19 cellular contexts compared by ENCODE assay signal in genomic region chr20:35303382-35303734, GRCh38. TPM values are rescaled to one million over a fixed set of nuclear protein-coding genes. Genes with fewer than 3 reads are reported as not detected.
DNase-seq lines count a peak whose midpoint lies in the region; ATAC-seq and TF ChIP-seq lines count a peak whose summit lies in the region.
"Had no signal": no experiment of that assay in that cellular context is flagged by ENCODE, and none has a peak within 500 bp of the region (broad histone marks: within the 10 kb centered on the region; RNA-seq: fewer than 3 reads in every experiment).

No MANE protein-coding gene starts in this region.

- H3K9me3 ChIP-seq in SK-N-SH (no peaks in the 10 kb centered on the region), PC-9 (ENCODE audit: insufficient read depth, low read depth) (no peaks in the 10 kb centered on the region), sigmoid colon (no peaks in the 10 kb centered on the region)
- H3K9me3 ChIP-seq: colonic mucosa, upper lobe of left lung had no signal

- TF ChIP-seq EP300 in SK-N-SH (IDR thresholded peaks at IDR 0.05; ENCODE audit: borderline replicate concordance in 1 of 2, low read depth in 1 of 2, low read length in 1 of 2) (no peak), sigmoid colon (IDR thresholded peaks at IDR 0.05) (no peak)

- H3F3A ChIP-seq in SK-N-SH (replicated peaks; ENCODE audit: insufficient read depth) (peaks cover 37% of the 10 kb centered on the region), PC-9 (ENCODE audit: insufficient read depth, low read depth) (peaks cover 50% of the 10 kb centered on the region)

- no peak overlapping the region for H3K4me3 ChIP-seq in SK-N-SH (ENCODE audit: low read depth in 2 of 2, low read length in 1 of 2)
- H3K4me3 ChIP-seq in PC-9 = no peak overlapping the region
- H3K4me3 ChIP-seq in sigmoid colon = no peak overlapping the region
- H3K4me3 ChIP-seq: colonic mucosa, skin epidermis, upper lobe of left lung had no signal

- peak overlapping the region; percentile 30 for H3K9ac ChIP-seq in SK-N-SH

- TF ChIP-seq RAD21 in SK-N-SH (IDR thresholded peaks at IDR 0.05; ENCODE audit: low read length) = no peak

- H3K79me2 ChIP-seq in SK-N-SH (ENCODE audit: insufficient read depth) (no peaks in the 10 kb centered on the region), PC-9 (ENCODE audit: low read depth) (no peaks in the 10 kb centered on the region)

- no peak for ATAC-seq in SK-N-SH treated with all-trans-retinoic acid at 6 μM for 48 hours
- ATAC-seq in GM18909 (IDR thresholded peaks at IDR 0.05; ENCODE audit: poor library complexity, unreplicated experiment) = no peak
- no peak for ATAC-seq in HG03175 (IDR thresholded peaks at IDR 0.05; ENCODE audit: unreplicated experiment)
- no peak for ATAC-seq in HG03378 (IDR thresholded peaks at IDR 0.05; ENCODE audit: unreplicated experiment)

- H4K20me1 ChIP-seq in SK-N-SH (ENCODE audit: insufficient read depth) = no peaks in the 10 kb centered on the region
- no peaks in the 10 kb centered on the region for H4K20me1 ChIP-seq in PC-9 (ENCODE audit: insufficient read depth)

- H3K27me3 Mint-ChIP-seq in chondrocyte (ENCODE audit: low read depth) = no peaks in the 10 kb centered on the region
- H3K27me3 Mint-ChIP-seq: naive thymus-derived CD4-positive, alpha-beta T cell; stimulated activated naive CD8-positive, alpha-beta T cell treated with anti-CD3 and anti-CD28 coated beads, Interleukin-15, amount 100 ng/mL, for 72 hours; T-cell had no signal

- no peaks in the 10 kb centered on the region for H3K36me3 Mint-ChIP-seq in chondrocyte (ENCODE audit: low read depth)
- H3K36me3 Mint-ChIP-seq: T-cell had no signal

- peak overlapping the region; percentile 91 for H3K27ac Mint-ChIP-seq in chondrocyte (ENCODE audit: unreplicated experiment)
- H3K27ac Mint-ChIP-seq: T-cell had no signal

- peaks cover 72% of the 10 kb centered on the region for H3K4me1 Mint-ChIP-seq in chondrocyte (ENCODE audit: low read depth)

- H3K4me2 ChIP-seq in SK-N-SH (0 out of 2 replicates have a peak overlapping the region, but pooled peaks have one; percentile 8), PC-9 (peak overlapping the region; percentile 54; the same call in 1 of the 2 replicates)

- DNase-seq in SK-N-SH = no peak
- no peak for DNase-seq in PC-9
- no peak for DNase-seq in chondrocyte (ENCODE audit: low spot score)
- DNase-seq in sigmoid colon = no peak

- intact Hi-C loops in PC-9 (cut with micrococcal nuclease; ENCODE audit: unreplicated experiment) = loop anchor here (1.0 kb wide), 1 partner anchor 136 kb away; no protein-coding TSS in a partner anchor
- intact Hi-C loops in sigmoid colon (cut with DNase I) = loop anchor here (1.0 kb wide), 1 partner anchor 135 kb away; the partner anchor contains the start of gene GDF5

- CTCF ChIA-PET in SK-N-SH (lab: Yijun Ruan, JAX) (interaction anchor here (0.5 to 16.5 kb wide), 26 partner anchors 8 to 160 kb away, joined by 3 to 323 read pairs (median 8); partner anchors contain the start of genes CEP250, EIF6 and GDF5), PC-9 (lab: Charles Lee) (interaction anchor here (0.5 to 1.2 kb wide), 6 partner anchors 14 to 361 kb away, joined by 3 to 4 read pairs (median 3); partner anchors contain the start of genes CEP250, CPNE1 and RBM12)

- H3K9me2 ChIP-seq in SK-N-SH = no peaks in the 10 kb centered on the region
- no peaks in the 10 kb centered on the region for H3K9me2 ChIP-seq in PC-9 (ENCODE audit: insufficient read depth)

- WGBS in SK-N-SH (ENCODE audit: low lambda C conversion rate) = 78% methylated on average over 11 of the region's 11 CpGs
- 77 to 88% methylated on average over 11 of the region's 11 CpGs for WGBS in sigmoid colon, 2 donors

- no TSS peak for BruUV-seq in PC-9 (replicated peaks; lab: Mats Ljungman, UMichigan)

- H2AFZ ChIP-seq in SK-N-SH (ENCODE audit: low read depth) (no peak overlapping the region), PC-9 (no peak overlapping the region)

- no peak overlapping the region for H3K4me3 Mint-ChIP-seq in chondrocyte (ENCODE audit: unreplicated experiment)
- H3K4me3 Mint-ChIP-seq: CD14-positive monocyte; naive thymus-derived CD4-positive, alpha-beta T cell; T-cell had no signal

- TF ChIP-seq POLR2A in sigmoid colon (IDR thresholded peaks at IDR 0.05) = no peak

- no peak for TF ChIP-seq CTCF in SK-N-SH (IDR thresholded peaks at IDR 0.05)
- TF ChIP-seq CTCF in PC-9 (conservative IDR thresholded peaks at IDR 0.05) = no peak
- TF ChIP-seq CTCF in chondrocyte (IDR thresholded peaks at IDR 0.05) = no peak
- no peak for TF ChIP-seq CTCF in sigmoid colon (IDR thresholded peaks at IDR 0.05)

- H3K27me3 ChIP-seq in SK-N-SH (ENCODE audit: insufficient read depth) = no peaks in the 10 kb centered on the region
- H3K27me3 ChIP-seq in PC-9 (ENCODE audit: insufficient read depth, low read depth) = no peaks in the 10 kb centered on the region
- H3K27me3 ChIP-seq in sigmoid colon = no peaks in the 10 kb centered on the region
- H3K27me3 ChIP-seq: colonic mucosa, upper lobe of left lung had no signal

- POLR2A ChIA-PET in SK-N-SH (lab: Yijun Ruan, JAX) = interaction anchor here (2.5 kb wide), 1 partner anchor 151 kb away, joined by 6 read pairs; the partner anchor contains the start of gene CEP250
- POLR2A ChIA-PET in PC-9 (lab: Charles Lee; ENCODE audit: unreplicated experiment) = interaction anchor here (0.6 kb wide), 2 partner anchors 16 to 152 kb away, joined by 3 to 8 read pairs; partner anchors contain the start of gene CEP250

- peaks cover 29 to 51% of the 10 kb centered on the region in 2 experiments; a peak in 3 of 4 replicates for H3K4me1 ChIP-seq in SK-N-SH (ENCODE audit: control insufficient read depth in 1 of 2, insufficient read depth in 2 of 2, low read depth in 1 of 2, low read length in 1 of 2)
- H3K4me1 ChIP-seq in PC-9 (replicated peaks; ENCODE audit: insufficient read depth) = peaks cover 68% of the 10 kb centered on the region
- H3K4me1 ChIP-seq in sigmoid colon = peaks cover 0 to 60% (median 56%) of the 10 kb centered on the region in 4 donors
- H3K4me1 ChIP-seq: colonic mucosa had no signal

- peak overlapping the region in 1 of 2 experiments; percentile 97; a peak in 2 of 4 replicates for H3K27ac ChIP-seq in SK-N-SH (ENCODE audit: low read depth in 2 of 2, low read length in 1 of 2)
- H3K27ac ChIP-seq in PC-9 = peak overlapping the region; percentile 33; the same call in 1 of the 2 replicates
- peak overlapping the region in 3 of 4 donors; percentile 43 to 84 (median 51) for H3K27ac ChIP-seq in sigmoid colon
- H3K27ac ChIP-seq: 22Rv1, colonic mucosa, upper lobe of left lung had no signal

- H3K36me3 ChIP-seq in SK-N-SH (replicated peaks in 1 of 2; ENCODE audit: control insufficient read depth in 1 of 2, insufficient read depth in 2 of 2, low read length in 1 of 2) (no peaks in the 10 kb centered on the region), PC-9 (ENCODE audit: low read depth) (no peaks in the 10 kb centered on the region), sigmoid colon (peaks cover 0 to 4% (median 0%) of the 10 kb centered on the region in 4 donors)
- H3K36me3 ChIP-seq: colonic mucosa had no signal

- H3K9me3 Mint-ChIP-seq in chondrocyte (ENCODE audit: low read depth) = no peaks in the 10 kb centered on the region
- H3K9me3 Mint-ChIP-seq: H9; naive thymus-derived CD4-positive, alpha-beta T cell; stimulated activated naive CD8-positive, alpha-beta T cell treated with anti-CD3 and anti-CD28 coated beads, Interleukin-15, amount 100 ng/mL, for 72 hours; T-cell had no signal

TF ChIP-seq in SK-N-SH treated with all-trans-retinoic acid at 6 μM for 48 hours, 23 proteins besides CTCF, POLR2A, EP300 and RAD21 (continues in another document):
- TF ChIP-seq PPARA (CRISPR knock-in tag; IDR thresholded peaks at IDR 0.05; ENCODE audit: borderline replicate concordance) = no peak
- TF ChIP-seq GLIS3 (CRISPR knock-in tag; IDR thresholded peaks at IDR 0.05) = no peak
- TF ChIP-seq ZNF70 (CRISPR knock-in tag; IDR thresholded peaks at IDR 0.05) = no peak
- TF ChIP-seq ZNF565 (CRISPR knock-in tag; conservative IDR thresholded peaks at IDR 0.05; ENCODE audit: low read depth) = no peak
- TF ChIP-seq RARB (CRISPR knock-in tag; IDR thresholded peaks at IDR 0.05) = no peak
- no peak for TF ChIP-seq ESRRG (CRISPR knock-in tag; IDR thresholded peaks at IDR 0.05)
- TF ChIP-seq CSDC2 (CRISPR knock-in tag; IDR thresholded peaks at IDR 0.05) = no peak
- TF ChIP-seq ZFP3 (CRISPR knock-in tag; IDR thresholded peaks at IDR 0.05) = no peak
- no peak for TF ChIP-seq ZFP30 (CRISPR knock-in tag; IDR thresholded peaks at IDR 0.05)
- TF ChIP-seq SNAI2 (CRISPR knock-in tag; IDR thresholded peaks at IDR 0.05) = no peak
- TF ChIP-seq ARNTL (CRISPR knock-in tag; IDR thresholded peaks at IDR 0.05; ENCODE audit: borderline replicate concordance, low read depth) = no peak
- TF ChIP-seq TOX (CRISPR knock-in tag; IDR thresholded peaks at IDR 0.05; ENCODE audit: borderline replicate concordance) = no peak
- TF ChIP-seq BACH2 (CRISPR knock-in tag; IDR thresholded peaks at IDR 0.05; ENCODE audit: borderline replicate concordance) = no peak

RNA-seq across cellular contexts. Expression of gene FAM83C, which starts 11.1 kb away (rescaled TPM):
- polyA plus RNA-seq in SK-N-SH (2012; rRNA removed) (not detected in 2 replicates), sigmoid colon (under 1 TPM in 2 of 3 donors, not detected in 1; under 0.01 to 0.03 TPM)
- not detected in 2 replicates for polyA plus RNA-seq in SK-N-SH (2012; cell fraction: cytosol; rRNA removed)
- 0.02 and 0.04 TPM in 2 replicates for polyA plus RNA-seq in SK-N-SH (2012; cell fraction: nucleus; rRNA removed)
- total RNA-seq in PC-9 (2021) (not detected in 2 replicates), chondrocyte (not detected in 3 replicates), sigmoid colon (not detected)
- total RNA-seq: H9; lung microvascular endothelial cell; naive thymus-derived CD4-positive, alpha-beta T cell; NCI-H460; upper lobe of left lung had no signal
- polyA plus RNA-seq: CD14-positive monocyte; naive thymus-derived CD4-positive, alpha-beta T cell had no signal

RNA-seq across cellular contexts. Expression of gene EIF6, which starts 18.8 kb away (rescaled TPM):
- 343 and 356 TPM in 2 replicates for polyA plus RNA-seq in SK-N-SH (2012; rRNA removed)
- polyA plus RNA-seq in SK-N-SH (2012; cell fraction: cytosol; rRNA removed) = 174 and 232 TPM in 2 replicates
- 485 and 538 TPM in 2 replicates for polyA plus RNA-seq in SK-N-SH (2012; cell fraction: nucleus; rRNA removed)
- 255 and 270 TPM in 2 replicates for total RNA-seq in PC-9 (2021)
- 117 to 125 TPM (median 123 TPM) in 3 replicates for total RNA-seq in chondrocyte
- 10 to 100 TPM; 61.9 to 71.3 (median 66.1) TPM for total RNA-seq in sigmoid colon
- 100 to 1,000 TPM; 202 to 289 (median 228) TPM for polyA plus RNA-seq in sigmoid colon

RNA-seq across cellular contexts. Expression of gene MMP24OS, which starts 25.4 kb away (rescaled TPM):
- polyA plus RNA-seq in SK-N-SH (2012; rRNA removed) = 52.4 and 53.1 TPM in 2 replicates
- 45.2 and 58.3 TPM in 2 replicates for polyA plus RNA-seq in SK-N-SH (2012; cell fraction: cytosol; rRNA removed)
- 64.2 and 76.0 TPM in 2 replicates for polyA plus RNA-seq in SK-N-SH (2012; cell fraction: nucleus; rRNA removed)
- total RNA-seq in PC-9 (2021) = 59.3 and 79.0 TPM in 2 replicates
- total RNA-seq in chondrocyte = 89.8 to 94.6 TPM (median 91.5 TPM) in 3 replicates
- 10 to 100 TPM; 23.2 to 39.8 (median 29.4) TPM for total RNA-seq in sigmoid colon
- polyA plus RNA-seq in sigmoid colon = 100 to 1,000 TPM in 1 of 3 donors, 10 to 100 TPM in 2; 44.0 to 115 (median 97.3) TPM
